In genomic region chr6:25007269-25007699, GRCh38 we compare ENCODE assay signal across 8 cellular contexts.
DNase-seq lines count a peak whose midpoint lies in the region; ATAC-seq and TF ChIP-seq lines count a peak whose summit lies in the region.

No MANE protein-coding gene starts in this region.

- H3K9me2 ChIP-seq in MM.1S (replicated peaks; ENCODE audit: insufficient read depth, low read length): no peaks in the 10 kb centered on the region

- H3K4me3 Mint-ChIP-seq in activated naive CD4-positive, alpha-beta T cell treated with anti-CD3 and anti-CD28 coated beads for 36 hours: peak overlapping the region; percentile 41

- intact Hi-C loops in heart right ventricle (cut with DNase I): no loop called here
- intact Hi-C loops in cardiac septum (cut with DNase I): no loop called here
- intact Hi-C loops in activated naive CD4-positive, alpha-beta T cell treated with anti-CD3 and anti-CD28 coated beads for 36 hours (cut with micrococcal nuclease): loop anchor here (1.0 to 2.0 kb wide), 10 partner anchors 8 to 264 kb away; partner anchors contain the start of gene GMNN
- intact Hi-C loops in gastrocnemius medialis (cut with DNase I; ENCODE audit: low total_unique reads): loop anchor here (5.0 kb wide), 1 partner anchor 90 kb away; no protein-coding TSS in a partner anchor
- intact Hi-C loops in head of caudate nucleus (cut with DNase I): no loop called here

- no peaks in the 10 kb centered on the region for H3K27me3 Mint-ChIP-seq in activated naive CD4-positive, alpha-beta T cell treated with anti-CD3 and anti-CD28 coated beads for 36 hours (ENCODE audit: low read depth)

- no peaks in the 10 kb centered on the region for H3K79me2 ChIP-seq in MM.1S (ENCODE audit: low read length)

- H3K27me3 ChIP-seq in heart right ventricle (peaks cover 0 to 4% (median 0%) of the 10 kb centered on the region in 7 donors), gastrocnemius medialis (no peaks in the 10 kb centered on the region), MM.1S (replicated peaks; ENCODE audit: insufficient read depth, low read length) (no peaks in the 10 kb centered on the region)

- H3K4me3 ChIP-seq in heart right ventricle: peak overlapping the region in 1 of 10 donors; percentile 7
- H3K4me3 ChIP-seq in gastrocnemius medialis: no peak overlapping the region
- no peak overlapping the region for H3K4me3 ChIP-seq in MM.1S (ENCODE audit: low read length)

- 63 to 74% methylated on average over 3 of the region's 3 CpGs for WGBS in heart right ventricle, 2 donors

- H3K27ac ChIP-seq in heart right ventricle (peak overlapping the region in 6 of 10 donors; percentile 43 to 88 (median 60)), gastrocnemius medialis (peak overlapping the region; percentile 66 to 76 (median 72)), MM.1S (ENCODE audit: low read length) (no peak overlapping the region)

- peaks cover 84% of the 10 kb centered on the region for H3K4me1 Mint-ChIP-seq in activated naive CD4-positive, alpha-beta T cell treated with anti-CD3 and anti-CD28 coated beads for 36 hours (ENCODE audit: low read depth)

- CTCF ChIA-PET in activated naive CD4-positive, alpha-beta T cell treated with anti-CD3 and anti-CD28 coated beads for 36 hours (lab: Charles Lee): interaction anchor here (0.9 to 5.8 kb wide), 7 partner anchors 10 to 122 kb away, joined by 3 to 54 read pairs (median 5); no protein-coding TSS in a partner anchor

- H3K9me3 Mint-ChIP-seq in activated naive CD4-positive, alpha-beta T cell treated with anti-CD3 and anti-CD28 coated beads for 36 hours: no peaks in the 10 kb centered on the region

- H4K20me1 ChIP-seq in MM.1S (ENCODE audit: insufficient read depth, low read length): no peaks in the 10 kb centered on the region

- H3K9me3 ChIP-seq in heart right ventricle (no peaks in the 10 kb centered on the region), gastrocnemius medialis (no peaks in the 10 kb centered on the region), MM.1S (replicated peaks; ENCODE audit: insufficient read depth, low read length) (no peaks in the 10 kb centered on the region)

- H3K9ac ChIP-seq in MM.1S (ENCODE audit: low read length): no peak overlapping the region

- in situ Hi-C loops in gastrocnemius medialis (cut with MboI; ENCODE audit: low sequenced_read_pairs in 4 of 4): no loop called here

- no peak for DNase-seq in heart right ventricle
- DNase-seq in cardiac septum (ENCODE audit: low spot score): no peak
- peak; percentile 72 for DNase-seq in activated naive CD4-positive, alpha-beta T cell treated with anti-CD3 and anti-CD28 coated beads for 36 hours
- no peak for DNase-seq in gastrocnemius medialis
- DNase-seq in head of caudate nucleus: no peak
- DNase-seq in MM.1S: no peak
- DNase-seq in cortex of kidney (lab: John Stamatoyannopoulos, UW): no peak

- H3K4me1 ChIP-seq in heart right ventricle: peaks cover 0 to 84% (median 10%) of the 10 kb centered on the region in 9 donors
- H3K4me1 ChIP-seq in gastrocnemius medialis: peaks cover 15 to 16% of the 10 kb centered on the region in 2 donors
- H3K4me1 ChIP-seq in MM.1S (ENCODE audit: low read length): peaks cover 12% of the 10 kb centered on the region

- ATAC-seq in heart right ventricle (no peak), HG03159 (IDR thresholded peaks at IDR 0.05; ENCODE audit: unreplicated experiment) (peak; percentile 76), gastrocnemius medialis (no peak)

- H3K27ac Mint-ChIP-seq in activated naive CD4-positive, alpha-beta T cell treated with anti-CD3 and anti-CD28 coated beads for 36 hours: peak overlapping the region; percentile 68

- H3K36me3 Mint-ChIP-seq in activated naive CD4-positive, alpha-beta T cell treated with anti-CD3 and anti-CD28 coated beads for 36 hours (ENCODE audit: low read depth): no peaks in the 10 kb centered on the region

- no peaks in the 10 kb centered on the region for H3K36me3 ChIP-seq in heart right ventricle
- H3K36me3 ChIP-seq in gastrocnemius medialis: no peaks in the 10 kb centered on the region
- no peaks in the 10 kb centered on the region for H3K36me3 ChIP-seq in MM.1S (replicated peaks; ENCODE audit: insufficient read depth, low read length)

- H2AFZ ChIP-seq in MM.1S (ENCODE audit: low read length): no peak overlapping the region

- TF ChIP-seq POLR2A in gastrocnemius medialis (IDR thresholded peaks at IDR 0.05): no peak

- no peak for TF ChIP-seq CTCF in heart right ventricle (IDR thresholded peaks at IDR 0.05)
- TF ChIP-seq CTCF in gastrocnemius medialis (IDR thresholded peaks at IDR 0.05 in 4 of 5, conservative IDR thresholded peaks at IDR 0.05 in 1 of 5): no peak
- TF ChIP-seq CTCF in MM.1S (IDR thresholded peaks at IDR 0.05; ENCODE audit: low read length): no peak

- H3F3A ChIP-seq in MM.1S (ENCODE audit: insufficient read depth, low read length): no peaks in the 10 kb centered on the region

- H3K4me2 ChIP-seq in MM.1S (ENCODE audit: low read depth, low read length): no peak overlapping the region

Comparison
In these comparisons a context has a peak if more than half of its experiments do, and no peak if none do; other contexts are left out.
1. intact Hi-C loops: an anchor here in activated naive CD4-positive, alpha-beta T cell treated with anti-CD3 and anti-CD28 coated beads for 36 hours (1.0 to 2.0 kb wide) and gastrocnemius medialis (5.0 kb wide); none called in heart right ventricle, cardiac septum and head of caudate nucleus.